15 cellular contexts compared by ENCODE assay signal in genomic region chr1:69671363-69672010, GRCh38.
DNase-seq lines count a peak whose midpoint lies in the region; ATAC-seq lines count a peak whose summit lies in the region.
"Had no signal": no experiment of that assay in that cellular context is flagged by ENCODE, and none has a peak within 500 bp of the region (broad histone marks: within the 10 kb centered on the region; RNA-seq: fewer than 3 reads in every experiment).

No MANE protein-coding gene starts in this region.

- H3K4me3 Mint-ChIP-seq in stimulated activated memory B cell treated with anti-CD40 and anti-IgM and Interleukin-4, amounts not matched to agents 10 μg/mL and 1 μg/mL and 100 μg/mL, for 72 hours: no peak overlapping the region
- H3K4me3 Mint-ChIP-seq: stimulated activated naive CD8-positive, alpha-beta T cell treated with anti-CD3 and anti-CD28 coated beads, Interleukin-15, amount 100 ng/mL, for 72 hours had no signal

- no peak overlapping the region for H3K27ac Mint-ChIP-seq in stimulated activated memory B cell treated with anti-CD40 and anti-IgM and Interleukin-4, amounts not matched to agents 10 μg/mL and 1 μg/mL and 100 μg/mL, for 72 hours
- H3K27ac Mint-ChIP-seq: activated T-helper 2 cell treated with anti-CD3 and anti-CD28 coated beads, Interferon-gamma antibody, Interleukin-2, Interleukin-4, amounts not matched to agents 10 μg/mL and 5 μg/mL and 100 μg/mL, durations not matched to agents 14 hours and 24 hours and 36 hours; progenitor cell of endocrine pancreas; stimulated activated naive CD8-positive, alpha-beta T cell treated with anti-CD3 and anti-CD28 coated beads, Interleukin-15, amount 100 ng/mL, for 72 hours had no signal

- no peaks in the 10 kb centered on the region for H3K4me1 Mint-ChIP-seq in stimulated activated memory B cell treated with anti-CD40 and anti-IgM and Interleukin-4, amounts not matched to agents 10 μg/mL and 1 μg/mL and 100 μg/mL, for 72 hours
- H3K4me1 Mint-ChIP-seq: stimulated activated naive CD8-positive, alpha-beta T cell treated with anti-CD3 and anti-CD28 coated beads, Interleukin-15, amount 100 ng/mL, for 72 hours had no signal

- ATAC-seq in stimulated activated memory B cell treated with anti-CD40 and anti-IgM and Interleukin-4, amounts not matched to agents 10 μg/mL and 1 μg/mL and 100 μg/mL, for 72 hours: peak; percentile 34
- ATAC-seq in GM19395 (IDR thresholded peaks at IDR 0.05; ENCODE audit: unreplicated experiment) (no peak), GM19467 (IDR thresholded peaks at IDR 0.05; ENCODE audit: unreplicated experiment) (no peak), GM21390 (IDR thresholded peaks at IDR 0.05; ENCODE audit: unreplicated experiment) (no peak)
- ATAC-seq: heart left ventricle; stimulated activated naive CD8-positive, alpha-beta T cell treated with anti-CD3 and anti-CD28 coated beads, Interleukin-15, amount 100 ng/mL, for 72 hours had no signal

- H3K27me3 Mint-ChIP-seq in stimulated activated memory B cell treated with anti-CD40 and anti-IgM and Interleukin-4, amounts not matched to agents 10 μg/mL and 1 μg/mL and 100 μg/mL, for 72 hours: no peaks in the 10 kb centered on the region
- H3K27me3 Mint-ChIP-seq: progenitor cell of endocrine pancreas; stimulated activated naive CD8-positive, alpha-beta T cell treated with anti-CD3 and anti-CD28 coated beads, Interleukin-15, amount 100 ng/mL, for 72 hours had no signal

- H3K9me3 Mint-ChIP-seq in stimulated activated memory B cell treated with anti-CD40 and anti-IgM and Interleukin-4, amounts not matched to agents 10 μg/mL and 1 μg/mL and 100 μg/mL, for 72 hours: peaks cover 4% of the 10 kb centered on the region

- DNase-seq in DMS 273 (lab: John Stamatoyannopoulos, UW; ENCODE audit: unreplicated experiment) (peak; percentile 43), DMS 273 treated with DMSO at 0.1 percent for 48 hours (lab: John Stamatoyannopoulos, UW) (no peak), NCI-H446 treated with DMSO at 0.1 percent for 48 hours (lab: John Stamatoyannopoulos, UW) (peak; percentile 41), epidermal melanocyte (ENCODE audit: insufficient read length, low spot score) (peak; percentile 14)
- DNase-seq: activated CD8-positive, alpha-beta memory T cell treated with anti-CD3 and anti-CD28 coated beads for 24 hours; GDM1; heart left ventricle; stimulated activated CD4-positive, alpha-beta T cell treated with anti-CD3 and anti-CD28 coated beads, Interleukin-12 subunit alpha, Interleukin-12 subunit beta, amount 100 ng/mL, for 4 hours; stimulated activated naive CD8-positive, alpha-beta T cell treated with anti-CD3 and anti-CD28 coated beads, Interleukin-15, amount 100 ng/mL, for 72 hours had no signal

- H3K36me3 Mint-ChIP-seq in stimulated activated memory B cell treated with anti-CD40 and anti-IgM and Interleukin-4, amounts not matched to agents 10 μg/mL and 1 μg/mL and 100 μg/mL, for 72 hours: no peaks in the 10 kb centered on the region
